In genomic region chr2:192146069-192147006, GRCh38 we compare ENCODE assay signal across 1 cellular context.
TF ChIP-seq lines count a peak whose summit lies in the region.

No MANE protein-coding gene starts in this region.

TF ChIP-seq in K562, 482 proteins besides CTCF, POLR2A, EP300 and RAD21 (continued from another document):
- no peak for TF ChIP-seq CXXC5 (CRISPR knock-in tag; IDR thresholded peaks at IDR 0.05)
- no peak for TF ChIP-seq BHLHE40 (IDR thresholded peaks at IDR 0.05; ENCODE audit: low read length)
- TF ChIP-seq CHD7 (IDR thresholded peaks at IDR 0.05; ENCODE audit: low read depth, low read length), result no peak
- TF ChIP-seq PHF21A (IDR thresholded peaks at IDR 0.05; ENCODE audit: borderline replicate concordance, low read depth), result no peak
- TF ChIP-seq HMG20A (CRISPR knock-in tag; conservative IDR thresholded peaks at IDR 0.05), result no peak
- peak; percentile 37; the same call in 1 of the 2 replicates for TF ChIP-seq ATF3 (IDR thresholded peaks at IDR 0.05)
- no peak for TF ChIP-seq ATF3 (CRISPR knock-in tag; conservative IDR thresholded peaks at IDR 0.05)
- no peak for TF ChIP-seq ATF1 (CRISPR knock-in tag; IDR thresholded peaks at IDR 0.05)
- TF ChIP-seq ATF1 (tag; IDR thresholded peaks at IDR 0.05), result no peak
- no peak for TF ChIP-seq DNMT1 (IDR thresholded peaks at IDR 0.05)
- no peak for TF ChIP-seq E2F5 (CRISPR knock-in tag; IDR thresholded peaks at IDR 0.05)
- no peak for TF ChIP-seq ZNF263 (CRISPR knock-in tag; IDR thresholded peaks at IDR 0.05; ENCODE audit: borderline replicate concordance)
- TF ChIP-seq ZNF41 (CRISPR knock-in tag; conservative IDR thresholded peaks at IDR 0.05), result no peak
- TF ChIP-seq CBX2 (IDR thresholded peaks at IDR 0.05; ENCODE audit: insufficient read depth, low read length, poor library complexity, severe bottlenecking), result no peak
- TF ChIP-seq SUPT5H (IDR thresholded peaks at IDR 0.05), result no peak
- TF ChIP-seq MAFG (tag; conservative IDR thresholded peaks at IDR 0.05), result peak; percentile 39; the same call in 1 of the 2 replicates
- TF ChIP-seq LCOR (CRISPR knock-in tag; IDR thresholded peaks at IDR 0.05), result no peak
- TF ChIP-seq ZZZ3 (IDR thresholded peaks at IDR 0.05), result no peak
- TF ChIP-seq KLF16 (IDR thresholded peaks at IDR 0.05), result no peak
